Comparison of ENCODE assay signal across 24 cellular contexts in genomic region chr19:38469151-38469550, GRCh38. TPM values are rescaled to one million over a fixed set of nuclear protein-coding genes. Genes with fewer than 3 reads are reported as not detected.
DNase-seq lines count a peak whose midpoint lies in the region; ATAC-seq and TF ChIP-seq lines count a peak whose summit lies in the region.
"Had no signal": no experiment of that assay in that cellular context is flagged by ENCODE, and none has a peak within 500 bp of the region (broad histone marks: within the 10 kb centered on the region; RNA-seq: fewer than 3 reads in every experiment).

No MANE protein-coding gene starts in this region.

- intact Hi-C loops in psoas muscle (cut with DNase I), result no loop called here

- H3K4me3 ChIP-seq in HEK293 (ENCODE audit: low read depth, low read length) (no peak overlapping the region), psoas muscle (no peak overlapping the region)
- H3K4me3 ChIP-seq: BLaER1 had no signal

- POLR2A ChIA-PET in HEK293 (lab: Yijun Ruan, JAX), result no interaction called here

- WGBS in psoas muscle, 3 donors, result 17 to 20% (median 19%) methylated on average over 5 of the region's 5 CpGs

- ATAC-seq in psoas muscle (peak; percentile 65 to 75 (median 68)), HG03378 (IDR thresholded peaks at IDR 0.05; ENCODE audit: unreplicated experiment) (no peak)

- no peak for TF ChIP-seq CTCF in HEK293 (tag by site-specific recombination; IDR thresholded peaks at IDR 0.05)
- TF ChIP-seq CTCF in psoas muscle (IDR thresholded peaks at IDR 0.05), result no peak

- no peaks in the 10 kb centered on the region; a peak in 1 of 3 replicates for H3K36me3 ChIP-seq in HEK293 (ENCODE audit: control insufficient read depth in 2 of 2, insufficient read depth in 1 of 2, low read length in 2 of 2)
- peaks cover 3 to 100% of the 10 kb centered on the region in 2 donors for H3K36me3 ChIP-seq in psoas muscle (ENCODE audit: insufficient read depth in 1 of 2, low read depth in 1 of 2)
- H3K36me3 ChIP-seq: BE2C, BLaER1 had no signal

- H3K27ac ChIP-seq in HEK293 (ENCODE audit: extremely low read depth, low read depth, low read length) (no peak overlapping the region), psoas muscle (peak overlapping the region; percentile 53)
- H3K27ac ChIP-seq: BLaER1 had no signal

- H3K27me3 ChIP-seq in psoas muscle (ENCODE audit: insufficient read depth in 3 of 3, low read length in 2 of 3), result no peaks in the 10 kb centered on the region
- H3K27me3 ChIP-seq: BLaER1 had no signal

- no peaks in the 10 kb centered on the region for H3K9me3 ChIP-seq in HEK293 (ENCODE audit: control insufficient read depth, insufficient read depth, low read depth, low read length)
- H3K9me3 ChIP-seq in psoas muscle, result no peaks in the 10 kb centered on the region
- H3K9me3 ChIP-seq: BE2C, BLaER1 had no signal

- DNase-seq in cerebellar cortex (ENCODE audit: low spot score) (peak; percentile 23), psoas muscle (peak; percentile 48 to 77), SHP77 (lab: John Stamatoyannopoulos, UW) (no peak)
- DNase-seq in stimulated activated CD4-positive, alpha-beta T cell treated with anti-CD3 and anti-CD28 coated beads, Interleukin-4, amount 100 ng/mL, for 4 hours, result no peak
- DNase-seq: 8988T; ACHN; BE2C; CD4-positive, alpha-beta memory T cell; CD4-positive, CD25-positive, alpha-beta regulatory T cell; CD8-positive, alpha-beta memory T cell; COR-L47; DMS 273 treated with DMSO at 0.1 percent for 48 hours; DMS153; DMS53; DMS79; DND-41; EL; GF-D8 had no signal

- no peaks in the 10 kb centered on the region for H3K4me1 ChIP-seq in HEK293 (ENCODE audit: control insufficient read depth, insufficient read depth, low read length)
- H3K4me1 ChIP-seq in psoas muscle, result peaks cover 13% of the 10 kb centered on the region
- H3K4me1 ChIP-seq: BE2C, BLaER1 had no signal

- CTCF ChIA-PET in HEK293 (lab: Yijun Ruan, JAX), result interaction anchor here (0.6 to 1.4 kb wide), 3 partner anchors 9 to 234 kb away, joined by 3 to 7 read pairs (median 4); no protein-coding TSS in a partner anchor

TF ChIP-seq in HEK293, 187 proteins besides CTCF, POLR2A, EP300 and RAD21:
- TF ChIP-seq ZNF248 (tag by site-specific recombination; IDR thresholded peaks at IDR 0.05) (peak; percentile 45; the same call in 1 of the 2 replicates), MYNN (tag by site-specific recombination; IDR thresholded peaks at IDR 0.05; ENCODE audit: borderline replicate concordance) (no peak), ZNF112 (tag by site-specific recombination; IDR thresholded peaks at IDR 0.05) (0 out of 2 replicates have a peak, but pooled peaks have one; percentile 6)

RNA-seq across cellular contexts. Expression of gene RYR1, which starts 35.7 kb away (rescaled TPM):
- 1,000 to 10,000 TPM in 2 of 4 donors, 100 to 1,000 TPM in 2; 572 to 1,211 (median 883) TPM for total RNA-seq in psoas muscle
- polyA plus RNA-seq in psoas muscle, result 100 to 1,000 TPM in 2 of 3 donors, 10 to 100 TPM in 1; 56.0 to 278 (median 122) TPM
- polyA plus RNA-seq: AG04450 had no signal

RNA-seq across cellular contexts. Expression of gene RASGRP4, which starts 43.1 kb away (rescaled TPM):
- 1 to 10 TPM in 1 of 4 donors, under 1 TPM in 3; 0.44 to 2.0 (median 0.80) TPM for total RNA-seq in psoas muscle
- polyA plus RNA-seq in psoas muscle, result under 1 TPM; 0.17 to 0.31 (median 0.25) TPM
- total RNA-seq: A673, Daoy had no signal
- polyA plus RNA-seq: AG04450; CD8-positive, alpha-beta memory T cell had no signal

Comparison
In these comparisons a context has a peak if more than half of its experiments do, and no peak if none do; other contexts are left out.
1. DNase-seq: peak in cerebellar cortex (single experiment) and psoas muscle (2 of 2); none in SHP77 (0 of 2) and stimulated activated CD4-positive, alpha-beta T cell treated with anti-CD3 and anti-CD28 coated beads, Interleukin-4, amount 100 ng/mL, for 4 hours (0 of 2).